ENCODE assay signal across 13 cellular contexts in genomic region chr11:44729065-44729464, GRCh38. TPM values are rescaled to one million over a fixed set of nuclear protein-coding genes. Genes with fewer than 3 reads are reported as not detected.
DNase-seq lines count a peak whose midpoint lies in the region; ATAC-seq and TF ChIP-seq lines count a peak whose summit lies in the region.
"Had no signal": no experiment of that assay in that cellular context is flagged by ENCODE, and none has a peak within 500 bp of the region (broad histone marks: within the 10 kb centered on the region; RNA-seq: fewer than 3 reads in every experiment).

No MANE protein-coding gene starts in this region.

- no peak overlapping the region for H4K91ac ChIP-seq in trophoblast cell (ENCODE audit: low read depth, low read length)

- no peak for DNase-seq in activated naive CD4-positive, alpha-beta T cell treated with anti-CD3 and anti-CD28 coated beads for 36 hours
- DNase-seq in activated naive CD4-positive, alpha-beta T cell treated with Interleukin-2 at 50 U/mL for 16 hours: no peak
- DNase-seq in lung (ENCODE audit: low spot score) (no peak), SIG-M5 treated with dmso at 0.1 percent for 504 hours (lab: John Stamatoyannopoulos, UW; ENCODE audit: unreplicated experiment) (no peak), trophoblast cell (no peak)
- DNase-seq: NCI-H345, Peyer's patch, psoas muscle had no signal

- no peak overlapping the region for H2BK120ac ChIP-seq in trophoblast cell (ENCODE audit: insufficient read depth, low read length, poor library complexity)

- no peaks in the 10 kb centered on the region for H3K27me3 ChIP-seq in lung (ENCODE audit: control insufficient read depth, insufficient read depth)
- peaks cover 0 to 22% (median 17%) of the 10 kb centered on the region in 5 donors for H3K27me3 ChIP-seq in subcutaneous abdominal adipose tissue (ENCODE audit: control insufficient read depth in 5 of 5, insufficient read depth in 4 of 5, low read length in 5 of 5)
- H3K27me3 ChIP-seq in trophoblast cell (ENCODE audit: insufficient read depth, low read length): no peaks in the 10 kb centered on the region

- intact Hi-C loops in activated naive CD4-positive, alpha-beta T cell treated with anti-CD3 and anti-CD28 coated beads for 36 hours (cut with micrococcal nuclease): loop anchor here (2.0 to 5.0 kb wide), 3 partner anchors 18 to 373 kb away; no protein-coding TSS in a partner anchor

- TF ChIP-seq CTCF in brain (conservative IDR thresholded peaks at IDR 0.05): no peak
- no peak for TF ChIP-seq CTCF in lung (IDR thresholded peaks at IDR 0.05; ENCODE audit: control extremely low read depth, extremely low read depth)

- H4K8ac ChIP-seq in trophoblast cell (ENCODE audit: low read depth, low read length): no peak overlapping the region

- H3K4ac ChIP-seq in trophoblast cell (ENCODE audit: low read depth, low read length): no peak overlapping the region

- peaks cover 55% of the 10 kb centered on the region for H3K4me1 Mint-ChIP-seq in activated naive CD4-positive, alpha-beta T cell treated with anti-CD3 and anti-CD28 coated beads for 36 hours (ENCODE audit: low read depth)
- peaks cover 78% of the 10 kb centered on the region for H3K4me1 Mint-ChIP-seq in brain

- H3K9me3 Mint-ChIP-seq in activated naive CD4-positive, alpha-beta T cell treated with anti-CD3 and anti-CD28 coated beads for 36 hours: no peaks in the 10 kb centered on the region
- peaks cover 0 to 5% (median 0%) of the 10 kb centered on the region in 5 experiments for H3K9me3 Mint-ChIP-seq in brain

- no peaks in the 10 kb centered on the region for H3K27me3 Mint-ChIP-seq in activated naive CD4-positive, alpha-beta T cell treated with anti-CD3 and anti-CD28 coated beads for 36 hours (ENCODE audit: low read depth)
- H3K27me3 Mint-ChIP-seq in brain: peaks cover 20% of the 10 kb centered on the region

- H3K27ac Mint-ChIP-seq in activated naive CD4-positive, alpha-beta T cell treated with anti-CD3 and anti-CD28 coated beads for 36 hours: peak overlapping the region; percentile 22
- peak overlapping the region; percentile 56 to 97 (median 89) for H3K27ac Mint-ChIP-seq in brain

- H2BK12ac ChIP-seq in trophoblast cell (ENCODE audit: low read length): no peak overlapping the region

- no peaks in the 10 kb centered on the region for H3K36me3 ChIP-seq in lung (ENCODE audit: control insufficient read depth in 2 of 2, insufficient read depth in 2 of 2, low read length in 2 of 2)
- no peaks in the 10 kb centered on the region for H3K36me3 ChIP-seq in subcutaneous abdominal adipose tissue (ENCODE audit: control insufficient read depth in 5 of 5, insufficient read depth in 5 of 5, low read length in 5 of 5)
- H3K36me3 ChIP-seq in trophoblast cell (ENCODE audit: control insufficient read depth in 1 of 2, insufficient read depth in 2 of 2, low read length in 2 of 2): no peaks in the 10 kb centered on the region
- H3K36me3 ChIP-seq: Peyer's patch, thoracic aorta had no signal

- ATAC-seq in lung (ENCODE audit: insufficient read depth, low FRiP score) (no peak), esophagus mucosa (no peak)
- ATAC-seq: left colon, psoas muscle had no signal

- no peaks in the 10 kb centered on the region for H3K36me3 Mint-ChIP-seq in activated naive CD4-positive, alpha-beta T cell treated with anti-CD3 and anti-CD28 coated beads for 36 hours (ENCODE audit: low read depth)
- peaks cover 17% of the 10 kb centered on the region for H3K36me3 Mint-ChIP-seq in brain

- H3K4me3 Mint-ChIP-seq in activated naive CD4-positive, alpha-beta T cell treated with anti-CD3 and anti-CD28 coated beads for 36 hours: peak overlapping the region; percentile 82
- H3K4me3 Mint-ChIP-seq in brain: peak overlapping the region; percentile 85 to 98 (median 88)

- H4K12ac ChIP-seq in trophoblast cell (ENCODE audit: low read depth, low read length): no peak overlapping the region

- 55 to 84% methylated on average over 2 of the region's 2 CpGs for WGBS in lung, 2 donors
- WGBS in trophoblast cell (ENCODE audit: extremely low coverage, insufficient coverage, insufficient read length): no CpG with 5 or more reads among the region's 2 CpGs

- H3K9ac ChIP-seq in subcutaneous abdominal adipose tissue (ENCODE audit: low read length in 5 of 5): no peak overlapping the region
- H3K9ac ChIP-seq in trophoblast cell (ENCODE audit: low read length): no peak overlapping the region

- H3K27ac ChIP-seq in lung (ENCODE audit: low read depth in 1 of 2, low read length in 1 of 2): peak overlapping the region; percentile 15 to 71
- peak overlapping the region; percentile 51 for H3K27ac ChIP-seq in subcutaneous abdominal adipose tissue (ENCODE audit: low read depth, low read length)
- no peak overlapping the region for H3K27ac ChIP-seq in trophoblast cell (ENCODE audit: low read depth, low read length)
- H3K27ac ChIP-seq: psoas muscle, thoracic aorta had no signal

- H3K18ac ChIP-seq in trophoblast cell (ENCODE audit: low read length): no peak overlapping the region

- no peaks in the 10 kb centered on the region for H3K9me3 ChIP-seq in lung (ENCODE audit: control insufficient read depth in 2 of 2, insufficient read depth in 1 of 2, low read length in 1 of 2)
- peaks cover 0 to 6% (median 4%) of the 10 kb centered on the region in 5 donors for H3K9me3 ChIP-seq in subcutaneous abdominal adipose tissue (ENCODE audit: control insufficient read depth in 5 of 5, low read length in 5 of 5)
- no peaks in the 10 kb centered on the region for H3K9me3 ChIP-seq in trophoblast cell (ENCODE audit: insufficient read depth, low read depth, low read length)
- H3K9me3 ChIP-seq: Peyer's patch, psoas muscle, thoracic aorta had no signal

- H2AK5ac ChIP-seq in trophoblast cell (ENCODE audit: low read length): no peak overlapping the region

- H3K4me3 ChIP-seq in lung (no peak overlapping the region), subcutaneous abdominal adipose tissue (ENCODE audit: low read depth in 1 of 5, low read length in 5 of 5) (peak overlapping the region in 2 of 5 donors; percentile 59 to 70), trophoblast cell (ENCODE audit: low read depth, low read length) (no peak overlapping the region)

- no peak overlapping the region for H3K14ac ChIP-seq in trophoblast cell (ENCODE audit: low read length)

- no peak overlapping the region for H2BK5ac ChIP-seq in trophoblast cell (ENCODE audit: low read depth, low read length, poor library complexity)

- no peak overlapping the region for H3K4me2 ChIP-seq in trophoblast cell (ENCODE audit: low read length)

- CTCF ChIA-PET in activated naive CD4-positive, alpha-beta T cell treated with anti-CD3 and anti-CD28 coated beads for 36 hours (lab: Charles Lee): interaction anchor here (1.1 to 2.1 kb wide), 3 partner anchors 7 to 133 kb away, joined by 3 to 23 read pairs (median 4); no protein-coding TSS in a partner anchor

- H3K79me2 ChIP-seq in trophoblast cell (ENCODE audit: control insufficient read depth, insufficient read depth, low read length, poor library complexity): no peaks in the 10 kb centered on the region

- peaks cover 9% of the 10 kb centered on the region in 2 donors for H3K4me1 ChIP-seq in lung (ENCODE audit: control insufficient read depth in 2 of 2, insufficient read depth in 2 of 2, low read length in 2 of 2)
- H3K4me1 ChIP-seq in subcutaneous abdominal adipose tissue (ENCODE audit: control insufficient read depth in 5 of 5, insufficient read depth in 5 of 5, low read length in 5 of 5): peaks cover 0 to 83% (median 18%) of the 10 kb centered on the region in 5 donors
- peaks cover 29 to 30% of the 10 kb centered on the region in 2 experiments for H3K4me1 ChIP-seq in trophoblast cell (ENCODE audit: control insufficient read depth in 1 of 2, insufficient read depth in 2 of 2, low read length in 2 of 2)
- H3K4me1 ChIP-seq: psoas muscle had no signal

- H2AFZ ChIP-seq in trophoblast cell (ENCODE audit: insufficient read depth, low read length, poor library complexity): no peak overlapping the region

- H3K23ac ChIP-seq in trophoblast cell (ENCODE audit: low read length): no peak overlapping the region

- peaks cover 10% of the 10 kb centered on the region for H3K79me1 ChIP-seq in trophoblast cell (ENCODE audit: low read length)

RNA-seq across cellular contexts. Expression of gene TSPAN18, which starts 2.3 kb away (rescaled TPM):
- 1 to 10 TPM; 7.3 to 8.4 TPM for total RNA-seq in activated naive CD4-positive, alpha-beta T cell treated with anti-CD3 and anti-CD28 coated beads for 36 hours
- polyA plus RNA-seq in brain (ENCODE audit: insufficient read depth, low read depth, low replicate concordance): 3.3 TPM
- 10 to 100 TPM; 18.3 to 40.7 TPM for total RNA-seq in lung
- 10 to 100 TPM in 1 of 2 donors, 1 to 10 TPM in 1; 8.3 to 24.4 TPM for polyA plus RNA-seq in lung
- 2.3 TPM for total RNA-seq in esophagus mucosa
- polyA plus RNA-seq in trophoblast cell (2013): 12.0 and 12.8 TPM in 2 replicates
